In genomic region chr7:114627231-114627630, GRCh38 we compare ENCODE assay signal across 26 cellular contexts.
"Had no signal": no experiment of that assay in that cellular context is flagged by ENCODE, and none has a peak within 500 bp of the region (broad histone marks: within the 10 kb centered on the region; RNA-seq: fewer than 3 reads in every experiment).

No MANE protein-coding gene starts in this region.

- H3K27ac ChIP-seq: coronary artery, PC-9, SK-N-MC had no signal

- H3K4me3 ChIP-seq: coronary artery, PC-9, SK-N-MC had no signal

- H3K4me2 ChIP-seq: PC-9 had no signal

- ATAC-seq: activated CD4-positive, alpha-beta T cell treated with anti-CD3 and anti-CD28 coated beads for 36 hours; activated T-helper 17 cell treated with anti-CD3 and anti-CD28 coated beads, Interleukin-2, amount 50 U/mL, for 72 hours; T-cell had no signal

- DNase-seq: activated CD4-positive, alpha-beta memory T cell treated with anti-CD3 and anti-CD28 coated beads, Interleukin-2, amount 10 ng/mL, durations not matched to agents 7 days and 5 days; activated CD4-positive, alpha-beta T cell treated with anti-CD3 and anti-CD28 coated beads for 36 hours; activated CD4-positive, alpha-beta T cell treated with anti-CD3 and anti-CD28 coated beads, Interleukin-2, amount 50 U/mL, for 1 hour; activated gamma-delta T cell; activated naive CD4-positive, alpha-beta T cell treated with anti-CD3 and anti-CD28 coated beads, Interleukin-2, amount 10 ng/mL, durations not matched to agents 7 days and 5 days; activated naive CD8-positive, alpha-beta T cell treated with anti-CD3 and anti-CD28 coated beads for 36 hours; activated T-cell treated with anti-CD3 and anti-CD28 coated beads for 4 hours; activated T-cell treated with anti-CD3 and anti-CD28 coated beads, Interleukin-2, amount 50 U/mL, for 48 hours; anterior cingulate cortex; cerebellar nuclear complex; KG1; MV-4-11; NCI-H1092 treated with DMSO at 0.1 percent for 48 hours; NCI-H1417 treated with DMSO at 0.1 percent for 48 hours; NCI-H1694 treated with DMSO at 0.1 percent for 48 hours; NCI-H2081; NCI-H446 treated with DMSO at 0.1 percent for 48 hours; NCI-H524 treated with DMSO at 0.1 percent for 48 hours; NCI-H748 treated with DMSO at 0.1 percent for 48 hours; PC-9; SHP77 treated with DMSO at 0.1 percent for 48 hours; T-cell; WERI-Rb-1 had no signal

- H2AFZ ChIP-seq: PC-9 had no signal
